ENCODE assay signal across 8 cellular contexts in the genomic region with DNA sequence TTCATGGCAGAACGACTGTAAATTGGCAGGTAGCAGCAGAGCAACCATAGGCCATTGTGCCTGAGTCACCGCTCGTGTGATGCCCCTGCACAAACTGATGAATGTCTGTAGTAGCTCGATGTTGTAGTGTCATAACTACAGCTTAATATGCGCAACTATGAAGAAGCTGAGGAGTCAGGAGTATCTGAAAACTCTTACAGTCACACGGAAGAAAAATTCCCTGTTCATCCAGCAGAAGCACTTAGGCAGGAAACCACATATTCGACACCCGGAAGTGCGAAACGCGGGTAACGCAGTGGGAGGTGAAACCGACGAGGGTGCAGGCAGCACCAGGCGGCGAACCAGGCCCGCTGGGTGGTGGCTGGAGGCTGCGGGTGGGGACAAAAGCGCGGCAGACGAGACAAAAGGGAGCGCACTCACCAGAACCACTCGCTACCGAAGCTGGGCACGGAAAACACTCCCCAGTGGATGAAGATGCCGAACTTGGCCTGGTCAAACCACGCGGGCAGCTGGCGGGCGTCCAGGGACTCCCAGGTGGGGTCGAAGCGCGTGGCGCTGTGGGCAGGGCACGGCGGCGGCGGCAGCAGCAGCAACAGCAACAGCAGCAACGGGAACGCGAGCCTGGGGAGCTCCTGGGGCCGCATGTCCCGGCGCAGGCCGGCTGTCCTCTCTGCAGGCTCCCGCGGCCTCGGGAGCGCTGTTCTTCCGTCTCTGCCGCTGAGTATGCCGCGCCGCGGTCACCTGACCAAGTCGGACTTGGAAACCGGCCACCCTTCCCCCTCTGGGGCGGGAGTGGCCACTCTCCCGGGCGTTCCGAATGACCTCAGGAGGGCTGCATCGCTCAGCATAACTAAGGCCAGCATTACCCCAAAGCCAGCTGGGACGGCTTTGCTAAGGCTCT. TPM values are rescaled to one million over a fixed set of nuclear protein-coding genes. Genes with fewer than 3 reads are reported as not detected.
A peak's percentile ranks its signal among the peaks of the same experiment; 100 is the strongest.
DNase-seq lines count a peak whose midpoint lies in the region; ATAC-seq and TF ChIP-seq lines count a peak whose summit lies in the region.

A gene with protein sequence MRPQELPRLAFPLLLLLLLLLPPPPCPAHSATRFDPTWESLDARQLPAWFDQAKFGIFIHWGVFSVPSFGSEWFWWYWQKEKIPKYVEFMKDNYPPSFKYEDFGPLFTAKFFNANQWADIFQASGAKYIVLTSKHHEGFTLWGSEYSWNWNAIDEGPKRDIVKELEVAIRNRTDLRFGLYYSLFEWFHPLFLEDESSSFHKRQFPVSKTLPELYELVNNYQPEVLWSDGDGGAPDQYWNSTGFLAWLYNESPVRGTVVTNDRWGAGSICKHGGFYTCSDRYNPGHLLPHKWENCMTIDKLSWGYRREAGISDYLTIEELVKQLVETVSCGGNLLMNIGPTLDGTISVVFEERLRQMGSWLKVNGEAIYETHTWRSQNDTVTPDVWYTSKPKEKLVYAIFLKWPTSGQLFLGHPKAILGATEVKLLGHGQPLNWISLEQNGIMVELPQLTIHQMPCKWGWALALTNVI (minus strand): TSS at position 730 of the 901 bp plus-strand sequence. CDS start 86 bp downstream, at position 644.

- DNase-seq in AG08395 (ENCODE audit: low spot score) = peak; percentile 88
- DNase-seq in activated T-cell treated with anti-CD3 and anti-CD28 coated beads, Interleukin-2, amount 50 U/mL, for 4 hours = peak; percentile 59
- DNase-seq in stimulated activated CD8-positive, alpha-beta memory T cell treated with anti-CD3 and anti-CD28 coated beads, Interleukin-4, amount 100 ng/mL, for 24 hours (ENCODE audit: low read depth) = peak; percentile 50

- H3K27me3 ChIP-seq in OCI-LY3 (ENCODE audit: low read depth, low read length) = no peaks in the 10 kb centered on the region
- no peaks in the 10 kb centered on the region for H3K27me3 ChIP-seq in esophagus (ENCODE audit: control insufficient read depth in 1 of 2, insufficient read depth in 2 of 2, low read length in 2 of 2)
- H3K27me3 ChIP-seq in mucosa of rectum (ENCODE audit: control insufficient read depth in 2 of 2, insufficient read depth in 2 of 2, low read length in 2 of 2) = no peaks in the 10 kb centered on the region

- peak within 1 kb of the TSS; percentile 68 for H3K27ac ChIP-seq in OCI-LY3 (ENCODE audit: low read length)
- peak within 1 kb of the TSS; percentile 86 to 89 for H3K27ac ChIP-seq in esophagus (ENCODE audit: low read depth in 2 of 2, low read length in 1 of 2)
- peak within 1 kb of the TSS; percentile 83 to 89 for H3K27ac ChIP-seq in mucosa of rectum (ENCODE audit: low read depth in 2 of 2, low read length in 2 of 2)

- peaks cover 21% of the 10 kb centered on the region for H3K79me2 ChIP-seq in OCI-LY3 (ENCODE audit: low read length)

- 3 to 4% methylated on average over 61 to 63 of the region's 63 CpGs for WGBS in esophagus, 2 donors

- TF ChIP-seq CTCF in OCI-LY3 (IDR thresholded peaks at IDR 0.05; ENCODE audit: low read depth, low read length) = no peak

- H3K9me3 ChIP-seq in OCI-LY3 (ENCODE audit: insufficient read depth, low read length) (no peaks in the 10 kb centered on the region), esophagus (ENCODE audit: control insufficient read depth in 2 of 2, insufficient read depth in 1 of 2, low read depth in 1 of 2, low read length in 1 of 2) (no peaks in the 10 kb centered on the region), mucosa of rectum (ENCODE audit: control insufficient read depth in 2 of 2, low read length in 2 of 2) (no peaks in the 10 kb centered on the region)

- H3K4me3 Mint-ChIP-seq in activated T-cell treated with anti-CD3 and anti-CD28 coated beads, Interleukin-2, amount 50 U/mL, for 4 hours = peak within 1 kb of the TSS; percentile 90

- H4K20me1 ChIP-seq in OCI-LY3 (ENCODE audit: insufficient read depth, low read length) = no peaks in the 10 kb centered on the region

- H3K36me3 Mint-ChIP-seq in activated T-cell treated with anti-CD3 and anti-CD28 coated beads, Interleukin-2, amount 50 U/mL, for 4 hours (ENCODE audit: insufficient read depth) = peaks cover 7% of the 10 kb centered on the region

- peaks cover 11% of the 10 kb centered on the region for H3K36me3 ChIP-seq in OCI-LY3 (replicated peaks; ENCODE audit: low read depth, low read length)
- H3K36me3 ChIP-seq in esophagus (ENCODE audit: control insufficient read depth in 2 of 2, insufficient read depth in 2 of 2, low read length in 1 of 2) = peaks cover 0 to 3% of the 10 kb centered on the region in 2 donors
- peaks cover 10 to 12% of the 10 kb centered on the region in 2 donors for H3K36me3 ChIP-seq in mucosa of rectum (ENCODE audit: control insufficient read depth in 2 of 2, insufficient read depth in 2 of 2, low read length in 2 of 2)

- peaks cover 25% of the 10 kb centered on the region for H3K4me1 Mint-ChIP-seq in activated T-cell treated with anti-CD3 and anti-CD28 coated beads, Interleukin-2, amount 50 U/mL, for 4 hours (ENCODE audit: low read depth)

- peak within 1 kb of the TSS; percentile 83 for H3K9ac ChIP-seq in OCI-LY3 (ENCODE audit: low read length)
- H3K9ac ChIP-seq in mucosa of rectum (ENCODE audit: low read depth in 1 of 2, low read length in 2 of 2) = peak within 1 kb of the TSS; percentile 38 to 86

- H3K4me2 ChIP-seq in OCI-LY3 (ENCODE audit: low read length) = peak within 1 kb of the TSS; percentile 92

- ATAC-seq in GM18870 (IDR thresholded peaks at IDR 0.05; ENCODE audit: unreplicated experiment) (peak; percentile 42), HG03135 (IDR thresholded peaks at IDR 0.05; ENCODE audit: unreplicated experiment) (peak; percentile 58)
- peak; percentile 84 to 85 for ATAC-seq in activated T-cell treated with anti-CD3 and anti-CD28 coated beads, Interleukin-2, amount 50 U/mL, for 4 hours

- H3K27me3 Mint-ChIP-seq in activated T-cell treated with anti-CD3 and anti-CD28 coated beads, Interleukin-2, amount 50 U/mL, for 4 hours (ENCODE audit: low read depth) = no peaks in the 10 kb centered on the region

- H3K9me3 Mint-ChIP-seq in activated T-cell treated with anti-CD3 and anti-CD28 coated beads, Interleukin-2, amount 50 U/mL, for 4 hours = no peaks in the 10 kb centered on the region

- H3K4me1 ChIP-seq in OCI-LY3 (ENCODE audit: low read length) (peaks cover 45% of the 10 kb centered on the region), esophagus (ENCODE audit: control insufficient read depth in 2 of 2, insufficient read depth in 2 of 2, low read length in 1 of 2) (peaks cover 2 to 6% of the 10 kb centered on the region in 2 donors), mucosa of rectum (ENCODE audit: control insufficient read depth in 2 of 2, insufficient read depth in 2 of 2, low read length in 2 of 2) (peaks cover 9 to 10% of the 10 kb centered on the region in 2 donors)

- H2AFZ ChIP-seq in OCI-LY3 (ENCODE audit: low read depth, low read length) = peak within 1 kb of the TSS; percentile 94

- H3K4me3 ChIP-seq in OCI-LY3 (ENCODE audit: low read length) (peak within 1 kb of the TSS; percentile 78), esophagus (ENCODE audit: low read depth in 1 of 2, low read length in 2 of 2) (peak within 1 kb of the TSS; percentile 77 to 81), mucosa of rectum (ENCODE audit: low read length in 2 of 2) (peak within 1 kb of the TSS; percentile 73 to 87)

RNA-seq across cellular contexts. Expression of the gene that starts here (rescaled TPM):
- 1 to 10 TPM; 5.2 to 5.6 (median 5.5) TPM for total RNA-seq in activated T-cell treated with anti-CD3 and anti-CD28 coated beads, Interleukin-2, amount 50 U/mL, for 4 hours
- polyA plus RNA-seq in esophagus = 10 to 100 TPM; 10.1 to 12.8 TPM

Comparison
In these comparisons a context has a peak if more than half of its experiments do, and no peak if none do; other contexts are left out.
1. Peak in every context shown above with its lines: DNase-seq, ATAC-seq, H3K4me3 ChIP-seq and H3K27ac ChIP-seq.